13 cellular contexts compared by ENCODE assay signal in genomic region chr6:72042088-72042487, GRCh38.
DNase-seq lines count a peak whose midpoint lies in the region; ATAC-seq and TF ChIP-seq lines count a peak whose summit lies in the region.
"Had no signal": no experiment of that assay in that cellular context is flagged by ENCODE, and none has a peak within 500 bp of the region (broad histone marks: within the 10 kb centered on the region; RNA-seq: fewer than 3 reads in every experiment).

No MANE protein-coding gene starts in this region.

- peak; percentile 23; the same call in 1 of the 2 replicates for TF ChIP-seq CTCF in SK-N-SH (IDR thresholded peaks at IDR 0.05)
- TF ChIP-seq CTCF in foreskin fibroblast (IDR thresholded peaks at IDR 0.05; ENCODE audit: low read depth, low read length) = peak; percentile 30
- no peak for TF ChIP-seq CTCF in upper lobe of left lung (IDR thresholded peaks at IDR 0.05)

- ATAC-seq in SK-N-SH treated with all-trans-retinoic acid at 6 μM for 48 hours (no peak), GM18511 (IDR thresholded peaks at IDR 0.05; ENCODE audit: unreplicated experiment) (no peak), GM18870 (IDR thresholded peaks at IDR 0.05; ENCODE audit: unreplicated experiment) (no peak), upper lobe of left lung (ENCODE audit: low FRiP score in 2 of 2) (no peak)

- no peak overlapping the region for H3K4me3 ChIP-seq in SK-N-SH (ENCODE audit: low read depth in 2 of 2, low read length in 1 of 2)
- no peak overlapping the region for H3K4me3 ChIP-seq in foreskin fibroblast (ENCODE audit: low read depth in 1 of 2, low read length in 2 of 2)
- no peak overlapping the region for H3K4me3 ChIP-seq in upper lobe of left lung
- H3K4me3 ChIP-seq: prostate gland had no signal

- POLR2A ChIA-PET in SK-N-SH (lab: Yijun Ruan, JAX) = no interaction called here

- TF ChIP-seq POLR2A in upper lobe of left lung (IDR thresholded peaks at IDR 0.05) = no peak

- no peak overlapping the region for H3K4me2 ChIP-seq in SK-N-SH

- H4K20me1 ChIP-seq in SK-N-SH (ENCODE audit: insufficient read depth) = no peaks in the 10 kb centered on the region

- H3K9me2 ChIP-seq in SK-N-SH = 0 out of 2 replicates have a peak, but pooled peaks cover 3% of the 10 kb centered on the region

- no peaks in the 10 kb centered on the region for H3F3A ChIP-seq in SK-N-SH (replicated peaks; ENCODE audit: insufficient read depth)

- H3K27me3 ChIP-seq in SK-N-SH (ENCODE audit: insufficient read depth) (no peaks in the 10 kb centered on the region), upper lobe of left lung (no peaks in the 10 kb centered on the region)

- no peaks in the 10 kb centered on the region for H3K4me1 ChIP-seq in SK-N-SH (ENCODE audit: control insufficient read depth in 1 of 2, insufficient read depth in 2 of 2, low read depth in 1 of 2, low read length in 1 of 2)
- peaks cover 0 to 6% (median 2%) of the 10 kb centered on the region in 4 donors for H3K4me1 ChIP-seq in upper lobe of left lung
- H3K4me1 ChIP-seq: prostate gland had no signal

- H3K27ac ChIP-seq in SK-N-SH (ENCODE audit: low read depth in 2 of 2, low read length in 1 of 2) = no peak overlapping the region
- no peak overlapping the region for H3K27ac ChIP-seq in upper lobe of left lung
- H3K27ac ChIP-seq: prostate gland had no signal

- DNase-seq in SK-N-SH (no peak), NCI-H446 treated with DMSO at 0.1 percent for 48 hours (lab: John Stamatoyannopoulos, UW) (peak; percentile 32), foreskin fibroblast (no peak), upper lobe of left lung (no peak)
- no peak for DNase-seq in stimulated activated CD4-positive, alpha-beta T cell treated with anti-CD3 and anti-CD28 coated beads, Interleukin-2, amount 100 ng/mL, for 24 hours
- DNase-seq: activated naive CD8-positive, alpha-beta T cell treated with anti-CD3 and anti-CD28 coated beads, Interleukin-2, amount 10 ng/mL, durations not matched to agents 7 days and 5 days; MM.1S; NK-92 treated with Interleukin-12 subunit alpha and Interleukin-12 subunit beta, amount 100 ng/mL, for 24 hours; stimulated activated CD4-positive, alpha-beta T cell treated with anti-CD3 and anti-CD28 coated beads, Interleukin-4, amount 100 ng/mL, for 4 hours had no signal

- no peaks in the 10 kb centered on the region for H3K36me3 ChIP-seq in SK-N-SH (replicated peaks in 1 of 2; ENCODE audit: control insufficient read depth in 1 of 2, insufficient read depth in 2 of 2, low read length in 1 of 2)
- no peaks in the 10 kb centered on the region for H3K36me3 ChIP-seq in upper lobe of left lung
- H3K36me3 ChIP-seq: prostate gland had no signal

- WGBS in SK-N-SH (ENCODE audit: low lambda C conversion rate) = 59% methylated on average over 2 of the region's 2 CpGs
- 72% methylated on average over 2 of the region's 2 CpGs for WGBS in upper lobe of left lung, 2 donors

- no peak for TF ChIP-seq EP300 in SK-N-SH (IDR thresholded peaks at IDR 0.05; ENCODE audit: borderline replicate concordance in 1 of 2, low read depth in 1 of 2, low read length in 1 of 2)
- TF ChIP-seq EP300 in upper lobe of left lung (IDR thresholded peaks at IDR 0.05) = no peak

- CTCF ChIA-PET in SK-N-SH (lab: Yijun Ruan, JAX) = interaction anchor here (1.1 kb wide), 2 partner anchors 161 to 507 kb away, joined by 4 read pairs; no protein-coding TSS in a partner anchor

- H2AFZ ChIP-seq in SK-N-SH (ENCODE audit: low read depth) = no peak overlapping the region

- no peaks in the 10 kb centered on the region for H3K79me2 ChIP-seq in SK-N-SH (ENCODE audit: insufficient read depth)

- H3K9me3 ChIP-seq in SK-N-SH (no peaks in the 10 kb centered on the region), upper lobe of left lung (no peaks in the 10 kb centered on the region)
- H3K9me3 ChIP-seq: prostate gland had no signal

- no peak overlapping the region for H3K9ac ChIP-seq in SK-N-SH

- TF ChIP-seq RAD21 in SK-N-SH (IDR thresholded peaks at IDR 0.05; ENCODE audit: low read length) = peak; percentile 45; the same call in 1 of the 2 replicates

TF ChIP-seq in SK-N-SH, 30 proteins besides CTCF, POLR2A, EP300 and RAD21 (continues in another document):
- no peak for TF ChIP-seq GABPA (IDR thresholded peaks at IDR 0.05; ENCODE audit: low read depth)
- TF ChIP-seq SIN3A (IDR thresholded peaks at IDR 0.05; ENCODE audit: borderline replicate concordance, low read depth, low read length) = no peak
- TF ChIP-seq SMC3 (IDR thresholded peaks at IDR 0.05; ENCODE audit: low read depth, low read length) = no peak
- TF ChIP-seq GATA2 (CRISPR knock-in tag; IDR thresholded peaks at IDR 0.05) = no peak
- no peak for TF ChIP-seq TAF1 (IDR thresholded peaks at IDR 0.05; ENCODE audit: borderline replicate concordance, low read depth, low read length)
- TF ChIP-seq FOXM1 (IDR thresholded peaks at IDR 0.05; ENCODE audit: low read depth) = no peak
- no peak for TF ChIP-seq USF2 (IDR thresholded peaks at IDR 0.05; ENCODE audit: borderline replicate concordance, low read depth, low read length)
- no peak for TF ChIP-seq MEF2A (IDR thresholded peaks at IDR 0.05; ENCODE audit: borderline replicate concordance, low read depth)
- no peak for TF ChIP-seq MXI1 (IDR thresholded peaks at IDR 0.05; ENCODE audit: low read depth, low read length)
- TF ChIP-seq RFX5 (IDR thresholded peaks at IDR 0.05; ENCODE audit: low read length) = no peak
- no peak for TF ChIP-seq JUND (IDR thresholded peaks at IDR 0.05)
- TF ChIP-seq, protein P1, sequence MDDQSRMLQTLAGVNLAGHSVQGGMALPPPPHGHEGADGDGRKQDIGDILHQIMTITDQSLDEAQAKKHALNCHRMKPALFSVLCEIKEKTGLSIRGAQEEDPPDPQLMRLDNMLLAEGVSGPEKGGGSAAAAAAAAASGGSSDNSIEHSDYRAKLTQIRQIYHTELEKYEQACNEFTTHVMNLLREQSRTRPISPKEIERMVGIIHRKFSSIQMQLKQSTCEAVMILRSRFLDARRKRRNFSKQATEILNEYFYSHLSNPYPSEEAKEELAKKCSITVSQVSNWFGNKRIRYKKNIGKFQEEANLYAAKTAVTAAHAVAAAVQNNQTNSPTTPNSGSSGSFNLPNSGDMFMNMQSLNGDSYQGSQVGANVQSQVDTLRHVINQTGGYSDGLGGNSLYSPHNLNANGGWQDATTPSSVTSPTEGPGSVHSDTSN (IDR thresholded peaks at IDR 0.05) = no peak

TF ChIP-seq in SK-N-SH treated with all-trans-retinoic acid at 6 μM for 48 hours, 23 proteins besides CTCF, POLR2A, EP300 and RAD21 (continues in another document):
- TF ChIP-seq, protein P2, sequence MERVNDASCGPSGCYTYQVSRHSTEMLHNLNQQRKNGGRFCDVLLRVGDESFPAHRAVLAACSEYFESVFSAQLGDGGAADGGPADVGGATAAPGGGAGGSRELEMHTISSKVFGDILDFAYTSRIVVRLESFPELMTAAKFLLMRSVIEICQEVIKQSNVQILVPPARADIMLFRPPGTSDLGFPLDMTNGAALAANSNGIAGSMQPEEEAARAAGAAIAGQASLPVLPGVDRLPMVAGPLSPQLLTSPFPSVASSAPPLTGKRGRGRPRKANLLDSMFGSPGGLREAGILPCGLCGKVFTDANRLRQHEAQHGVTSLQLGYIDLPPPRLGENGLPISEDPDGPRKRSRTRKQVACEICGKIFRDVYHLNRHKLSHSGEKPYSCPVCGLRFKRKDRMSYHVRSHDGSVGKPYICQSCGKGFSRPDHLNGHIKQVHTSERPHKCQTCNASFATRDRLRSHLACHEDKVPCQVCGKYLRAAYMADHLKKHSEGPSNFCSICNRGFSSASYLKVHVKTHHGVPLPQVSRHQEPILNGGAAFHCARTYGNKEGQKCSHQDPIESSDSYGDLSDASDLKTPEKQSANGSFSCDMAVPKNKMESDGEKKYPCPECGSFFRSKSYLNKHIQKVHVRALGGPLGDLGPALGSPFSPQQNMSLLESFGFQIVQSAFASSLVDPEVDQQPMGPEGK (CRISPR knock-in tag; IDR thresholded peaks at IDR 0.05; ENCODE audit: borderline replicate concordance) = no peak
- TF ChIP-seq ARNTL (CRISPR knock-in tag; IDR thresholded peaks at IDR 0.05; ENCODE audit: borderline replicate concordance, low read depth) (no peak), ISL1 (CRISPR knock-in tag; IDR thresholded peaks at IDR 0.05) (no peak), ESRRG (CRISPR knock-in tag; IDR thresholded peaks at IDR 0.05) (no peak), GLIS3 (CRISPR knock-in tag; IDR thresholded peaks at IDR 0.05) (no peak), ZFP30 (CRISPR knock-in tag; IDR thresholded peaks at IDR 0.05) (no peak), CSDC2 (CRISPR knock-in tag; IDR thresholded peaks at IDR 0.05) (no peak), ZNF8 (CRISPR knock-in tag; IDR thresholded peaks at IDR 0.05) (no peak), TSHZ2 (CRISPR knock-in tag; IDR thresholded peaks at IDR 0.05) (no peak), RARB (CRISPR knock-in tag; IDR thresholded peaks at IDR 0.05) (no peak), TCF4 (CRISPR knock-in tag; IDR thresholded peaks at IDR 0.05; ENCODE audit: borderline replicate concordance) (no peak), ZNF70 (CRISPR knock-in tag; IDR thresholded peaks at IDR 0.05) (no peak), OSR1 (CRISPR knock-in tag; IDR thresholded peaks at IDR 0.05) (no peak)

Comparison
In these comparisons a context has a peak if more than half of its experiments do, and no peak if none do; other contexts are left out.
1. CTCF ChIP-seq: peak in SK-N-SH (single experiment) and foreskin fibroblast (single experiment); none in upper lobe of left lung (0 of 6).